ENCODE assay signal across 19 cellular contexts in genomic region chr18:38487521-38487920, GRCh38.
A peak's percentile ranks its signal among the peaks of the same experiment; 100 is the strongest.
DNase-seq lines count a peak whose midpoint lies in the region; ATAC-seq and TF ChIP-seq lines count a peak whose summit lies in the region.
"Had no signal": no experiment of that assay in that cellular context is flagged by ENCODE, and none has a peak within 500 bp of the region (broad histone marks: within the 10 kb centered on the region; RNA-seq: fewer than 3 reads in every experiment).

No MANE protein-coding gene starts in this region.

- no peak overlapping the region for H2AFZ ChIP-seq in GM23338

- ATAC-seq in GM23338 (no peak), HG03175 (IDR thresholded peaks at IDR 0.05; ENCODE audit: unreplicated experiment) (no peak)
- ATAC-seq: A549; CD8-positive, alpha-beta T cell; GM12878 had no signal

- H3K9me2 ChIP-seq in GM23338 (ENCODE audit: insufficient read depth): peaks cover 4% of the 10 kb centered on the region; the same call in 1 of the 2 replicates

- no peaks in the 10 kb centered on the region for H4K20me1 ChIP-seq in GM23338 (replicated peaks; ENCODE audit: insufficient read depth)
- H4K20me1 ChIP-seq: BLaER1 treated with 17β-estradiol and CSF1 and Interleukin-3, amounts not matched to agents 10 nM and 100 nM had no signal

- WGBS in endodermal cell (ENCODE audit: insufficient coverage in 1 of 2, insufficient read length in 1 of 2), 2 experiments: 91 to 100% methylated on average over 1 to 2 of the region's 2 CpGs

- H3K36me3 Mint-ChIP-seq in GM23338 (ENCODE audit: low read depth) (no peaks in the 10 kb centered on the region), endodermal cell (ENCODE audit: low read depth) (no peaks in the 10 kb centered on the region)
- H3K36me3 Mint-ChIP-seq: CD8-positive, alpha-beta T cell had no signal

- TF ChIP-seq CTCF in GM23338 (conservative IDR thresholded peaks at IDR 0.05; ENCODE audit: low read depth in 2 of 2) (no peak), endodermal cell (conservative IDR thresholded peaks at IDR 0.05) (no peak)

- H3K4me1 Mint-ChIP-seq in GM23338 (peaks cover 24% of the 10 kb centered on the region), endodermal cell (peaks cover 18% of the 10 kb centered on the region)
- H3K4me1 Mint-ChIP-seq: B cell had no signal

- H3K9me3 ChIP-seq in endodermal cell (ENCODE audit: control insufficient read depth, low read length): peaks cover 6% of the 10 kb centered on the region
- H3K9me3 ChIP-seq: A549, Caco-2 had no signal

- H3K36me3 ChIP-seq in GM23338 (ENCODE audit: insufficient read depth): no peaks in the 10 kb centered on the region
- H3K36me3 ChIP-seq in endodermal cell (ENCODE audit: control insufficient read depth, insufficient read depth, low read length): no peaks in the 10 kb centered on the region

- H3K79me2 ChIP-seq in GM23338 (replicated peaks; ENCODE audit: insufficient read depth): no peaks in the 10 kb centered on the region

- no peaks in the 10 kb centered on the region for H3K9me3 Mint-ChIP-seq in GM23338
- no peaks in the 10 kb centered on the region for H3K9me3 Mint-ChIP-seq in endodermal cell
- H3K9me3 Mint-ChIP-seq: CD8-positive, alpha-beta T cell had no signal

- H3K4me3 Mint-ChIP-seq in GM23338: no peak overlapping the region
- H3K4me3 Mint-ChIP-seq in endodermal cell: no peak overlapping the region
- H3K4me3 Mint-ChIP-seq: B cell; CD4-positive, alpha-beta T cell; CD8-positive, alpha-beta T cell had no signal

- no peak overlapping the region for H3K27ac ChIP-seq in GM23338 (ENCODE audit: low read depth)
- no peak overlapping the region for H3K27ac ChIP-seq in endodermal cell (ENCODE audit: low read depth, low read length)
- H3K27ac ChIP-seq: 22Rv1; A549; BLaER1 treated with 17β-estradiol and CSF1 and Interleukin-3, amounts not matched to agents 10 nM and 100 nM; C4-2B had no signal

- H3K4me3 ChIP-seq in GM23338: no peak overlapping the region
- no peak overlapping the region for H3K4me3 ChIP-seq in endodermal cell (ENCODE audit: low read length)
- H3K4me3 ChIP-seq: A549; BLaER1 treated with 17β-estradiol and CSF1 and Interleukin-3, amounts not matched to agents 10 nM and 100 nM; GM12878 had no signal

- H3F3A ChIP-seq in GM23338 (replicated peaks; ENCODE audit: low read depth): no peaks in the 10 kb centered on the region

- H3K27me3 Mint-ChIP-seq in GM23338 (ENCODE audit: insufficient read depth, low read depth, poor library complexity): peaks cover 5% of the 10 kb centered on the region
- no peaks in the 10 kb centered on the region for H3K27me3 Mint-ChIP-seq in endodermal cell (ENCODE audit: insufficient read depth)
- H3K27me3 Mint-ChIP-seq: B cell; CD4-positive, alpha-beta T cell had no signal

- DNase-seq in GM23338 (ENCODE audit: low spot score) (peak; percentile 27), endodermal cell (peak; percentile 48), iPS-NIHi7 (ENCODE audit: extremely low spot score) (peak; percentile 13), NCI-H82 treated with DMSO at 0.1 percent for 48 hours (lab: John Stamatoyannopoulos, UW; ENCODE audit: unreplicated experiment) (no peak)
- DNase-seq: AML-193; Caco-2; Calu3; CD4-positive, alpha-beta T cell; CD8-positive, alpha-beta T cell; DND-41; EL; GDM1 had no signal

- 0 out of 2 replicates have a peak overlapping the region, but pooled peaks have one; percentile 33 for H3K4me2 ChIP-seq in GM23338
- H3K4me2 ChIP-seq: A549; BLaER1 treated with 17β-estradiol and CSF1 and Interleukin-3, amounts not matched to agents 10 nM and 100 nM had no signal

- H3K27ac Mint-ChIP-seq in GM23338 (0 out of 2 replicates have a peak overlapping the region, but pooled peaks have one; percentile 18), endodermal cell (no peak overlapping the region)
- H3K27ac Mint-ChIP-seq: B cell; CD4-positive, alpha-beta T cell; CD8-positive, alpha-beta T cell had no signal

- H3K27me3 ChIP-seq in GM23338 (ENCODE audit: insufficient read depth) (no peaks in the 10 kb centered on the region), endodermal cell (ENCODE audit: control insufficient read depth, insufficient read depth, low read length, poor library complexity, severe bottlenecking) (no peaks in the 10 kb centered on the region)
- H3K27me3 ChIP-seq: BLaER1 treated with 17β-estradiol and CSF1 and Interleukin-3, amounts not matched to agents 10 nM and 100 nM had no signal

- H3K9ac ChIP-seq in endodermal cell (ENCODE audit: extremely low read depth, low read length, poor library complexity, severe bottlenecking): no peak overlapping the region
- H3K9ac ChIP-seq: BLaER1 treated with 17β-estradiol and CSF1 and Interleukin-3, amounts not matched to agents 10 nM and 100 nM had no signal

- H3K4me1 ChIP-seq in GM23338 (ENCODE audit: insufficient read depth) (peaks cover 13% of the 10 kb centered on the region), endodermal cell (ENCODE audit: control insufficient read depth, insufficient read depth, low read length) (no peaks in the 10 kb centered on the region)
- H3K4me1 ChIP-seq: A549, Caco-2 had no signal

TF ChIP-seq in GM23338, 12 proteins besides CTCF, POLR2A, EP300 and RAD21 (continues in another document):
- TF ChIP-seq EZH2phosphoT487 (IDR thresholded peaks at IDR 0.05; ENCODE audit: unreplicated experiment): no peak
- no peak for TF ChIP-seq ZNF331 (CRISPR knock-in tag; IDR thresholded peaks at IDR 0.05; ENCODE audit: low read depth)
- TF ChIP-seq REST (IDR thresholded peaks at IDR 0.05; ENCODE audit: unreplicated experiment): no peak
